ENCODE assay signal across 7 cellular contexts in the genomic region with DNA sequence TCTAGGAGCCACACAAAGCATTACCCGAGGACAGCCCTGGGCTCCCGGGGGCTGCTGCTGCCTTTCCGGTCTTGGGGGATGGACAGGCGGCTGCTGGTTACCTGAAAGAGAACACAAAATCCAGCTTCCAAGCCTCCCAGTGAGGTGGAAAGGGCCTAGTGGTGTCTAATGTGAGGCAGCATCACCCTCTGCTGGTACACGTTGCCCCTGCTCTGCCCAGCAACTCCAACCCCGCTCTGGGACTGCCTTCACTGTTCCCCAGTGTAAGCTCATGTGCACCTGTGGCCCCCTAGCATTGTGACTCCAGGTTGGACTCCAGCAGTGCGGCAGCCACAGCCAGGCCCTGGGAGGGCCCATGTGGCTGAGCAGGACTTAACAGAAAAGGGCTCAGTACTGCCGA. TPM values are rescaled to one million over a fixed set of nuclear protein-coding genes. Genes with fewer than 3 reads are reported as not detected.
"Had no signal": no experiment of that assay in that cellular context is flagged by ENCODE, and none has a peak within 500 bp of the region (broad histone marks: within the 10 kb centered on the region; RNA-seq: fewer than 3 reads in every experiment).

No MANE protein-coding gene starts in this region.

RNA-seq across cellular contexts. Expression of a gene that starts 2.5 kb away (rescaled TPM):
- total RNA-seq: HT1080, M059J, OCI-LY7, PC-9, SK-MEL-5, T-helper 17 cell had no signal
- polyA plus RNA-seq: SK-N-SH had no signal

RNA-seq across cellular contexts. Expression of a gene that starts 47.6 kb away (rescaled TPM):
- total RNA-seq: HT1080, M059J, OCI-LY7, PC-9, SK-MEL-5, T-helper 17 cell had no signal
- polyA plus RNA-seq: SK-N-SH had no signal
